In genomic region chr15:62141643-62142588, GRCh38 we compare ENCODE assay signal across 21 cellular contexts. TPM values are rescaled to one million over a fixed set of nuclear protein-coding genes. Genes with fewer than 3 reads are reported as not detected.
DNase-seq lines count a peak whose midpoint lies in the region; ATAC-seq and TF ChIP-seq lines count a peak whose summit lies in the region.
"Had no signal": no experiment of that assay in that cellular context is flagged by ENCODE, and none has a peak within 500 bp of the region (broad histone marks: within the 10 kb centered on the region; RNA-seq: fewer than 3 reads in every experiment).

No MANE protein-coding gene starts in this region.

- in situ Hi-C loops in Caki2 (cut with HindIII; ENCODE audit: low pct_unique_long_range_greater_than_20kb, low sequenced_read_pairs): no loop called here

- no peak overlapping the region for H3K9ac ChIP-seq in colonic mucosa (ENCODE audit: low read depth in 2 of 2, low read length in 2 of 2)

- H3K4me1 ChIP-seq in colonic mucosa (no peaks in the 10 kb centered on the region), mucosa of descending colon (ENCODE audit: low read depth) (peaks cover 12% of the 10 kb centered on the region)
- H3K4me1 ChIP-seq: left lung had no signal

- DNase-seq in Caki2 (ENCODE audit: low read depth) (peak; percentile 38), NOMO-1 treated with DMSO at 0.1 percent for 48 hours (lab: John Stamatoyannopoulos, UW; ENCODE audit: unreplicated experiment) (peak; percentile 41), colonic mucosa (no peak), mucosa of descending colon (peak in 1 of 3 donors; percentile 54), T-helper 1 cell (no peak)
- DNase-seq: activated B cell treated with CpG ODN at 0.5 μM for 24 hours; CD8-positive, alpha-beta T cell; DMS79 treated with DMSO at 0.1 percent for 48 hours; erythroblast; KBM-7; left lung; NCI-H2081 treated with DMSO at 0.1 percent for 48 hours; NCI-H524; retina; SIG-M5; T-helper 2 cell had no signal

- H3K9me3 ChIP-seq in colonic mucosa (no peaks in the 10 kb centered on the region), mucosa of descending colon (no peaks in the 10 kb centered on the region)
- H3K9me3 ChIP-seq: left lung, neutrophil, suprapubic skin had no signal

- no peaks in the 10 kb centered on the region for H3K36me3 ChIP-seq in colonic mucosa
- H3K36me3 ChIP-seq in mucosa of descending colon (ENCODE audit: low read depth): no peaks in the 10 kb centered on the region
- H3K36me3 ChIP-seq: left lung, neutrophil, suprapubic skin had no signal

- H3K4me3 ChIP-seq in colonic mucosa: no peak overlapping the region
- H3K4me3 ChIP-seq in mucosa of descending colon: no peak overlapping the region
- H3K4me3 ChIP-seq: left lung, suprapubic skin had no signal

- no peaks in the 10 kb centered on the region for H3K27me3 ChIP-seq in colonic mucosa
- H3K27me3 ChIP-seq: left lung had no signal

- intact Hi-C loops in colonic mucosa (cut with DNase I) (no loop called here), mucosa of descending colon (cut with DNase I, micrococcal nuclease) (no loop called here)

- H3K27ac ChIP-seq in colonic mucosa: peak overlapping the region; percentile 84
- H3K27ac ChIP-seq: left lung, neutrophil, suprapubic skin had no signal

- ATAC-seq in mucosa of descending colon (peak; percentile 93), HG02610 (IDR thresholded peaks at IDR 0.05; ENCODE audit: unreplicated experiment) (no peak), GM19452 (IDR thresholded peaks at IDR 0.05; ENCODE audit: unreplicated experiment) (no peak), GM18502 (IDR thresholded peaks at IDR 0.05; ENCODE audit: poor library complexity, unreplicated experiment) (no peak)
- ATAC-seq: CD8-positive, alpha-beta T cell; left lung had no signal

- no peak for TF ChIP-seq CTCF in colonic mucosa (IDR thresholded peaks at IDR 0.05)
- no peak for TF ChIP-seq CTCF in mucosa of descending colon (IDR thresholded peaks at IDR 0.05)

RNA-seq across cellular contexts. Expression of gene C2CD4B, which starts 23.2 kb away (rescaled TPM):
- not detected in 2 replicates for total RNA-seq in Caki2 (2014; rRNA removed; shearing (Covaris generic); ENCODE audit: low replicate concordance)
- 1 to 10 TPM; 2.6 to 5.4 TPM for total RNA-seq in colonic mucosa
- 1 to 10 TPM; 1.5 to 3.7 (median 3.2) TPM for total RNA-seq in mucosa of descending colon
- total RNA-seq: activated B cell treated with CpG ODN at 0.5 μM for 24 hours; CD8-positive, alpha-beta T cell had no signal

Comparison
In these comparisons a context has a peak if more than half of its experiments do, and no peak if none do; other contexts are left out.
1. DNase-seq: peak in Caki2 (single experiment) and NOMO-1 treated with DMSO at 0.1 percent for 48 hours (single experiment); none in colonic mucosa (single experiment) and T-helper 1 cell (0 of 5).